ENCODE assay signal across 9 cellular contexts in genomic region chr5:139655727-139656271, GRCh38. TPM values are rescaled to one million over a fixed set of nuclear protein-coding genes. Genes with fewer than 3 reads are reported as not detected.
DNase-seq lines count a peak whose midpoint lies in the region; ATAC-seq and TF ChIP-seq lines count a peak whose summit lies in the region.
"Had no signal": no experiment of that assay in that cellular context is flagged by ENCODE, and none has a peak within 500 bp of the region (broad histone marks: within the 10 kb centered on the region; RNA-seq: fewer than 3 reads in every experiment).

No MANE protein-coding gene starts in this region.

- H3K9me3 Mint-ChIP-seq in naive thymus-derived CD4-positive, alpha-beta T cell, result peaks cover 0 to 2% (median 0%) of the 10 kb centered on the region in 11 donors
- H3K9me3 Mint-ChIP-seq: naive thymus-derived CD8-positive, alpha-beta T cell had no signal

- H3K36me3 Mint-ChIP-seq in naive thymus-derived CD4-positive, alpha-beta T cell, result peaks cover 0 to 3% (median 0%) of the 10 kb centered on the region in 5 donors
- H3K36me3 Mint-ChIP-seq: naive thymus-derived CD8-positive, alpha-beta T cell had no signal

- H3K4me1 ChIP-seq in BE2C, result peaks cover 66% of the 10 kb centered on the region
- H3K4me1 ChIP-seq in heart left ventricle, result peaks cover 46 to 100% (median 98%) of the 10 kb centered on the region in 12 donors
- peaks cover 3 to 19% of the 10 kb centered on the region in 2 donors for H3K4me1 ChIP-seq in naive thymus-derived CD4-positive, alpha-beta T cell (ENCODE audit: control insufficient read depth in 2 of 2, insufficient read depth in 2 of 2, low read length in 2 of 2)

- peak overlapping the region; percentile 82 to 98 (median 92) for H3K27ac ChIP-seq in heart left ventricle
- H3K27ac ChIP-seq in naive thymus-derived CD4-positive, alpha-beta T cell (ENCODE audit: low read depth, low read length), result no peak overlapping the region

- ATAC-seq in heart left ventricle, result peak; percentile 67 to 78 (median 74)
- ATAC-seq in naive thymus-derived CD4-positive, alpha-beta T cell, result no peak
- ATAC-seq: naive thymus-derived CD8-positive, alpha-beta T cell had no signal

- intact Hi-C loops in heart left ventricle (cut with DNase I), result no loop called here
- intact Hi-C loops in posterior vena cava (cut with DNase I), result no loop called here
- intact Hi-C loops in naive thymus-derived CD4-positive, alpha-beta T cell (cut with micrococcal nuclease), result no loop called here

- no peaks in the 10 kb centered on the region for H3K27me3 ChIP-seq in BE2C
- peaks cover 0 to 3% (median 0%) of the 10 kb centered on the region in 9 donors for H3K27me3 ChIP-seq in heart left ventricle
- peaks cover 3 to 14% of the 10 kb centered on the region in 2 donors for H3K27me3 ChIP-seq in naive thymus-derived CD4-positive, alpha-beta T cell (ENCODE audit: control insufficient read depth in 2 of 2, insufficient read depth in 2 of 2, low read length in 2 of 2)

- no peak overlapping the region for H3K4me3 Mint-ChIP-seq in naive thymus-derived CD4-positive, alpha-beta T cell

- WGBS in heart left ventricle, 4 donors, result 13 to 22% (median 20%) methylated on average over 14 to 18 of the region's 18 CpGs

- H3K4me3 ChIP-seq in BE2C (ENCODE audit: low read depth, low read length) (no peak overlapping the region), WI38 (ENCODE audit: low read depth, low read length) (peak overlapping the region; percentile 20; the same call in 1 of the 2 replicates), heart left ventricle (peak overlapping the region in 6 of 12 donors; percentile 1 to 21 (median 13))
- H3K4me3 ChIP-seq in naive thymus-derived CD4-positive, alpha-beta T cell (ENCODE audit: low read length), result no peak overlapping the region

- TF ChIP-seq POLR2A in heart left ventricle (IDR thresholded peaks at IDR 0.05), result peak in 1 of 2 donors; percentile 52

- H3K9me3 ChIP-seq in BE2C, result no peaks in the 10 kb centered on the region
- no peaks in the 10 kb centered on the region for H3K9me3 ChIP-seq in heart left ventricle
- H3K9me3 ChIP-seq in naive thymus-derived CD4-positive, alpha-beta T cell (ENCODE audit: control insufficient read depth in 2 of 3, low read length in 3 of 3), result no peaks in the 10 kb centered on the region

- peaks cover 24 to 39% (median 32%) of the 10 kb centered on the region in 5 donors for H3K27me3 Mint-ChIP-seq in naive thymus-derived CD4-positive, alpha-beta T cell

- peaks cover 5 to 43% (median 17%) of the 10 kb centered on the region in 7 donors for H3K4me1 Mint-ChIP-seq in naive thymus-derived CD4-positive, alpha-beta T cell

- TF ChIP-seq CTCF in BE2C (IDR thresholded peaks at IDR 0.05; ENCODE audit: low read depth, low read length) (no peak), WI38 (IDR thresholded peaks at IDR 0.05; ENCODE audit: low read depth, low read length) (no peak), heart left ventricle (IDR thresholded peaks at IDR 0.05) (no peak)

- H3K36me3 ChIP-seq in BE2C (0 out of 2 replicates have a peak, but pooled peaks cover 4% of the 10 kb centered on the region), heart left ventricle (no peaks in the 10 kb centered on the region)
- H3K36me3 ChIP-seq in naive thymus-derived CD4-positive, alpha-beta T cell (ENCODE audit: control insufficient read depth in 2 of 3, insufficient read depth in 3 of 3, low read length in 3 of 3), result no peaks in the 10 kb centered on the region

- DNase-seq in BE2C, result peak; percentile 47
- DNase-seq in heart left ventricle, result peak; percentile 83 to 90 (median 85)
- peak; percentile 83 for DNase-seq in posterior vena cava (ENCODE audit: low spot score)
- no peak for DNase-seq in CD1c-positive myeloid dendritic cell (ENCODE audit: extremely low spot score)
- DNase-seq in naive thymus-derived CD4-positive, alpha-beta T cell, result no peak
- no peak for DNase-seq in NOMO-1 (lab: John Stamatoyannopoulos, UW; ENCODE audit: unreplicated experiment in 2 of 2)
- no peak for DNase-seq in G401 (ENCODE audit: low spot score)
- DNase-seq: naive thymus-derived CD8-positive, alpha-beta T cell had no signal

- in situ Hi-C loops in G401 (cut with HindIII; ENCODE audit: low sequenced_read_pairs), result no loop called here

- no peak overlapping the region for H3K27ac Mint-ChIP-seq in naive thymus-derived CD4-positive, alpha-beta T cell

- CTCF ChIA-PET in naive thymus-derived CD4-positive, alpha-beta T cell (lab: Charles Lee), result no interaction called here

- POLR2A ChIA-PET in naive thymus-derived CD4-positive, alpha-beta T cell (lab: Charles Lee), result no interaction called here

RNA-seq across cellular contexts. Expression of gene CXXC5, which starts 7.7 kb away (rescaled TPM):
- polyA plus RNA-seq in BE2C (2012; ENCODE audit: insufficient read depth, insufficient read length, low read depth), result 263 TPM
- total RNA-seq in heart left ventricle, result 10 to 100 TPM; 29.8 to 74.6 (median 36.3) TPM
- polyA plus RNA-seq in heart left ventricle, result 10 to 100 TPM; 32.8 to 44.5 TPM
- total RNA-seq in posterior vena cava, result 10 to 100 TPM; 48.9 to 49.1 TPM
- total RNA-seq in naive thymus-derived CD4-positive, alpha-beta T cell, result 10 to 100 TPM in 1 of 5 experiments, 1 to 10 TPM in 3, under 1 TPM in 1; 0.73 to 21.4 (median 3.5) TPM
- polyA plus RNA-seq in naive thymus-derived CD4-positive, alpha-beta T cell, result 1 to 10 TPM; 1.7 to 2.2 TPM
- 280 and 322 TPM in 2 replicates for total RNA-seq in G401 (2014; rRNA removed; shearing (Covaris generic))

Comparison
In these comparisons a context has a peak if more than half of its experiments do, and no peak if none do; other contexts are left out.
1. DNase-seq: peak in BE2C (single experiment), heart left ventricle (5 of 5) and posterior vena cava (single experiment); none in CD1c-positive myeloid dendritic cell (single experiment), naive thymus-derived CD4-positive, alpha-beta T cell (0 of 9), NOMO-1 (0 of 2) and G401 (single experiment).